Comparison of ENCODE assay signal across 23 cellular contexts in the genomic region with DNA sequence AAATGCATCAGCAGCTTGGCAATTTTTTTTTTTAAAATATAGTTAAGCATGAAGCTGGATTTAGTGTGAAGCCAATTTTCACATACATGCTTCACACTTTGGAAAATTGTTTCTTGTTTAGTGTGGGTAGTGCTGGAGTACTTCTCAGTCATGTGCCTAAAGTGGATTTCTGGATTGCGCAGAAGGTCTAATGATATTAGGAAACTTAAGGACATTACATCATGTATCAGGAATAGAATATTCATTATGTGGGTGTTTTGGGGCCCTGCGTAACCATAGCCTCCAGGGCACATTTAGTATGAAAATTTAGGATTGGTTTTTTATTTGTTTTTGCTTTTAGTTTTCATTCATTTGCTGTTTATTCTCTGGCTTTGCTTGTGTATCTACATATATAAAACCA. TPM values are rescaled to one million over a fixed set of nuclear protein-coding genes. Genes with fewer than 3 reads are reported as not detected.
DNase-seq lines count a peak whose midpoint lies in the region; ATAC-seq and TF ChIP-seq lines count a peak whose summit lies in the region.
"Had no signal": no experiment of that assay in that cellular context is flagged by ENCODE, and none has a peak within 500 bp of the region (broad histone marks: within the 10 kb centered on the region; RNA-seq: fewer than 3 reads in every experiment).

No MANE protein-coding gene starts in this region.

- H3K27ac ChIP-seq in right atrium auricular region = no peak overlapping the region
- peak overlapping the region in 3 of 4 donors; percentile 35 to 76 (median 46) for H3K27ac ChIP-seq in body of pancreas
- H3K27ac ChIP-seq in lower lobe of right lung = no peak overlapping the region
- H3K27ac ChIP-seq in stomach smooth muscle (ENCODE audit: low read length) = peak overlapping the region; percentile 70
- H3K27ac ChIP-seq: 22Rv1; BLaER1 treated with 17β-estradiol and CSF1 and Interleukin-3, amounts not matched to agents 10 nM and 100 nM; Peyer's patch; SJSA1 had no signal

- no peaks in the 10 kb centered on the region for H3K36me3 ChIP-seq in right atrium auricular region
- H3K36me3 ChIP-seq in body of pancreas (replicated peaks in 1 of 2; ENCODE audit: insufficient read depth in 1 of 2, low read depth in 2 of 2) = no peaks in the 10 kb centered on the region
- no peaks in the 10 kb centered on the region for H3K36me3 ChIP-seq in lower lobe of right lung
- no peaks in the 10 kb centered on the region for H3K36me3 ChIP-seq in stomach smooth muscle (ENCODE audit: control insufficient read depth in 2 of 2, insufficient read depth in 2 of 2, low read length in 2 of 2)
- H3K36me3 ChIP-seq: BLaER1 treated with 17β-estradiol and CSF1 and Interleukin-3, amounts not matched to agents 10 nM and 100 nM; Peyer's patch; SJSA1 had no signal

- intact Hi-C loops in Right ventricle myocardium inferior (cut with DNase I) (loop anchor here (2.0 kb wide), 1 partner anchor 14 kb away; no protein-coding TSS in a partner anchor), body of pancreas (cut with DNase I) (no loop called here), lower lobe of right lung (cut with DNase I) (no loop called here)

- H3K27me3 ChIP-seq in right atrium auricular region (no peaks in the 10 kb centered on the region), body of pancreas (no peaks in the 10 kb centered on the region), lower lobe of right lung (ENCODE audit: low read depth) (no peaks in the 10 kb centered on the region), stomach smooth muscle (ENCODE audit: control insufficient read depth in 1 of 2, insufficient read depth in 2 of 2, low read length in 2 of 2) (no peaks in the 10 kb centered on the region)
- H3K27me3 ChIP-seq: BLaER1 treated with 17β-estradiol and CSF1 and Interleukin-3, amounts not matched to agents 10 nM and 100 nM; Peyer's patch had no signal

- TF ChIP-seq CTCF in right atrium auricular region (IDR thresholded peaks at IDR 0.05) = no peak
- no peak for TF ChIP-seq CTCF in body of pancreas (IDR thresholded peaks at IDR 0.05)
- no peak for TF ChIP-seq CTCF in lower lobe of right lung (IDR thresholded peaks at IDR 0.05)
- TF ChIP-seq CTCF in foreskin fibroblast (IDR thresholded peaks at IDR 0.05; ENCODE audit: low read depth, low read length) = no peak

- DNase-seq in Right ventricle myocardium inferior (ENCODE audit: missing footprints) (no peak), right atrium auricular region (ENCODE audit: low spot score) (no peak), body of pancreas (no peak), lower lobe of right lung (no peak), foreskin fibroblast (no peak), NCI-H1417 treated with DMSO at 0.1 percent for 48 hours (lab: John Stamatoyannopoulos, UW) (no peak)
- no peak for DNase-seq in activated CD4-positive, alpha-beta T cell treated with anti-CD3 and anti-CD28 coated beads, Interleukin-2, amount 50 U/mL, for 1 hour
- DNase-seq: Calu3; CD8-positive, alpha-beta T cell; HCEC 1CT; IMR-90; NCI-H1105 treated with DMSO at 0.1 percent for 48 hours; NCI-H1694; NCI-H2081; NCI-H2171; NCI-H345; NCI-H524; NCI-H774; Peyer's patch had no signal

- TF ChIP-seq POLR2A in body of pancreas (IDR thresholded peaks at IDR 0.05) = no peak

- no peaks in the 10 kb centered on the region for H3K9me3 ChIP-seq in right atrium auricular region
- H3K9me3 ChIP-seq in body of pancreas = no peaks in the 10 kb centered on the region
- no peaks in the 10 kb centered on the region for H3K9me3 ChIP-seq in lower lobe of right lung
- no peaks in the 10 kb centered on the region for H3K9me3 ChIP-seq in stomach smooth muscle (ENCODE audit: control insufficient read depth in 2 of 2, low read length in 2 of 2)
- H3K9me3 ChIP-seq: Peyer's patch had no signal

- H3K4me1 ChIP-seq in right atrium auricular region = no peaks in the 10 kb centered on the region
- H3K4me1 ChIP-seq in body of pancreas = peaks cover 15% of the 10 kb centered on the region
- H3K4me1 ChIP-seq in lower lobe of right lung = no peaks in the 10 kb centered on the region
- peaks cover 7% of the 10 kb centered on the region for H3K4me1 ChIP-seq in stomach smooth muscle (ENCODE audit: control insufficient read depth, insufficient read depth, low read length)
- H3K4me1 ChIP-seq: Peyer's patch, SJSA1 had no signal

- ATAC-seq in Right ventricle myocardium inferior (peak; percentile 50), body of pancreas (peak; percentile 33), lower lobe of right lung (peak; percentile 46 to 68)
- ATAC-seq: CD8-positive, alpha-beta T cell had no signal

- H3K9ac ChIP-seq in stomach smooth muscle (ENCODE audit: low read length in 2 of 2) = no peak overlapping the region
- H3K9ac ChIP-seq: BLaER1 treated with 17β-estradiol and CSF1 and Interleukin-3, amounts not matched to agents 10 nM and 100 nM had no signal

- H3K4me3 ChIP-seq in right atrium auricular region (no peak overlapping the region), body of pancreas (no peak overlapping the region), lower lobe of right lung (no peak overlapping the region), stomach smooth muscle (ENCODE audit: low read length in 2 of 2) (no peak overlapping the region), foreskin fibroblast (ENCODE audit: low read depth in 1 of 2, low read length in 2 of 2) (no peak overlapping the region)
- H3K4me3 ChIP-seq: BLaER1 treated with 17β-estradiol and CSF1 and Interleukin-3, amounts not matched to agents 10 nM and 100 nM; Peyer's patch; SJSA1 had no signal

- WGBS in body of pancreas, 2 donors = 87 to 92% methylated on average over 2 of the region's 2 CpGs

RNA-seq across cellular contexts. Expression of gene BNIP3, which starts 28.8 kb away (rescaled TPM):
- total RNA-seq in Right ventricle myocardium inferior (157 TPM), right atrium auricular region (100 to 1,000 TPM; 187 to 189 TPM), body of pancreas (100 to 1,000 TPM; 147 to 158 TPM), lower lobe of right lung (38.9 TPM)

RNA-seq across cellular contexts. Expression of gene JAKMIP3, which starts 55.3 kb away (rescaled TPM):
- total RNA-seq in Right ventricle myocardium inferior (1.6 TPM), right atrium auricular region (under 1 TPM; 0.20 to 0.44 TPM), body of pancreas (under 1 TPM; 0.26 to 0.33 TPM), lower lobe of right lung (0.18 TPM)

Comparison
In these comparisons a context has a peak if more than half of its experiments do, and no peak if none do; other contexts are left out.
1. H3K27ac ChIP-seq: peak in body of pancreas (3 of 4) and stomach smooth muscle (single experiment); none in right atrium auricular region (0 of 2) and lower lobe of right lung (single experiment).
2. Peak in every context shown above with its lines, with median percentiles within 50 percentile points of each other: ATAC-seq.